Comparison of ENCODE assay signal across 24 cellular contexts in the genomic region with DNA sequence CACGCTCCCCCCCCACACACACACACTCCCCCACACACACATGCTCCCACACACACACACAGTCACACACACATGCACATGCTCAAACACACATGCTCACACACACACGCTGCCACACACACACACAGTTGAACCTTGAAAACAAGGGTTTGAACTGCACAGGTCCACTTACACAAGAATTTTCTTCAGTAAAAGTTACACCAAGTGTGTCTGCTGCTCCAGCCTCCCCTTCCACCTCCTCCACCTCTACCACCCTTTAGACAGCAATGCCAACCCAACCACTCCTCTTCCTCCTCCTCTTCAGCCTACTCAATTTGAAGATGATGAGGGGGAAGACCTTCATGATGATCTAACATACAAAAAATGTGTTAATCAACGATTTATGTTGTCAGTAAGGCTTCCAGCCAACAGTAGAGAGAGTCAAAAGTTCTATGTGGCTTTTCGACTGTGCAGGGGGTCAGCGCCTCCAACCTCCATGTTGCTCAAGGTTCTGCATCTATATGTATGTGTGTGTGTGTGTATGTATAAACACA. TPM values are rescaled to one million over a fixed set of nuclear protein-coding genes. Genes with fewer than 3 reads are reported as not detected.
"Had no signal": no experiment of that assay in that cellular context is flagged by ENCODE, and none has a peak within 500 bp of the region (broad histone marks: within the 10 kb centered on the region; RNA-seq: fewer than 3 reads in every experiment).

No MANE protein-coding gene starts in this region.

- H3K4me3 ChIP-seq: SK-N-MC had no signal

- H3K27ac ChIP-seq: WERI-Rb-1 had no signal

- FAIRE-seq: TTC549 had no signal

- DNase-seq: activated CD4-positive, alpha-beta memory T cell treated with anti-CD3 and anti-CD28 coated beads, Interleukin-2, amount 10 ng/mL, durations not matched to agents 7 days and 5 days; activated CD4-positive, alpha-beta T cell treated with anti-CD3 and anti-CD28 coated beads for 36 hours; activated CD4-positive, alpha-beta T cell treated with anti-CD3 and anti-CD28 coated beads, Interleukin-2, amount 50 U/mL, for 1 hour; activated gamma-delta T cell treated with Interleukin-2 at 50 U/mL for 16 hours; activated naive CD4-positive, alpha-beta T cell treated with anti-CD3 and anti-CD28 coated beads, Interleukin-2, amount 10 ng/mL, durations not matched to agents 7 days and 5 days; activated naive CD8-positive, alpha-beta T cell treated with anti-CD3 and anti-CD28 coated beads for 36 hours; activated T-cell treated with anti-CD3 and anti-CD28 coated beads for 4 hours; activated T-cell treated with anti-CD3 and anti-CD28 coated beads, Interleukin-2, amount 50 U/mL, for 48 hours; NCI-H1048; NCI-H146; NCI-H187 treated with DMSO at 0.1 percent for 48 hours; NCI-H2107; NCI-H345; NCI-H510A; NCI-H526 treated with DMSO at 0.1 percent for 48 hours; NCI-H82; RPMI8226; T-cell; T-helper 2 cell; T1000; WERI-Rb-1 had no signal

- ATAC-seq: activated CD4-positive, alpha-beta T cell treated with anti-CD3 and anti-CD28 coated beads for 36 hours; Right ventricle myocardium inferior; T-cell had no signal

RNA-seq across cellular contexts. Expression of gene HSF2BP, which starts 26.8 kb away (rescaled TPM):
- total RNA-seq: Right ventricle myocardium inferior had no signal
